Comparison of ENCODE assay signal across 1 cellular context in the genomic region with DNA sequence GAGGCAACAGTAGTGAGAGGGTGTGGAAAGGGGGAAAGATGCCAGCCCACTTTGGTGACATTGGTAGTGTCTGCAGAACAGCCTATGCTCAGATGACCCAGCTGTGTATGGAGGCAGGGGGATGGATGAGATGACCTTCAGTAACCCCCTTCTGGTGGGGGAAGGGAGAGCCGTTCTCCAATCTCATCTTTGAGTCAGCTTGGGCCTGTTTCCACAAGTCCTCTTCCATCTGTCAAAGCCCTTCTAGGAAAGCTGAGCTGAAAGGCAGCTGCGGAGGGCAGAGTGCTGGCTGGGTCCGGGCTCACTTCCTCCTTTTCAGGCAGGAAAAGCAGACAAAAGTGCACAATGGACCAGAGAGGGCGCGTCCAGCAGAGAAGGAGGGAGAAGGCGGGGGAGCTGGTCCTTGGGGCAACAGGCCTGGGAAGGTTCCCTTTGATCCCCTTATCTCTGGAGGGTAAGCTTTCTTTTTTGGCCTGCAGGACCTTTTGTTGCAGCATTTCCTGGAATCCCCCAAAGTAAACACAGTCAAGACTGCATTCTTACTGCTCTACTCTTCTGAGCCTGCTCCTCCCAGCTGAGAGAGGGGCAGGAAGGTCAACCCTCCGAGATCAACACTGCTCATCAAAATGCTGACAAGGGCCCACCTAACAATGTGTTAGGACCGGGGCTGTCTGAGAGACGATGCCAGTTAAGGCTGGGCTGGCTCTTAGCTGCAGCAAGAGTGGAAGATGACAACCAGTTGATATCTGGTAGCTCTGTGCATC.
TF ChIP-seq lines count a peak whose summit lies in the region.

No MANE protein-coding gene starts in this region.

TF ChIP-seq in HepG2, 621 proteins besides CTCF, POLR2A, EP300 and RAD21 (continued from another document and continues in another):
- TF ChIP-seq, protein P1, sequence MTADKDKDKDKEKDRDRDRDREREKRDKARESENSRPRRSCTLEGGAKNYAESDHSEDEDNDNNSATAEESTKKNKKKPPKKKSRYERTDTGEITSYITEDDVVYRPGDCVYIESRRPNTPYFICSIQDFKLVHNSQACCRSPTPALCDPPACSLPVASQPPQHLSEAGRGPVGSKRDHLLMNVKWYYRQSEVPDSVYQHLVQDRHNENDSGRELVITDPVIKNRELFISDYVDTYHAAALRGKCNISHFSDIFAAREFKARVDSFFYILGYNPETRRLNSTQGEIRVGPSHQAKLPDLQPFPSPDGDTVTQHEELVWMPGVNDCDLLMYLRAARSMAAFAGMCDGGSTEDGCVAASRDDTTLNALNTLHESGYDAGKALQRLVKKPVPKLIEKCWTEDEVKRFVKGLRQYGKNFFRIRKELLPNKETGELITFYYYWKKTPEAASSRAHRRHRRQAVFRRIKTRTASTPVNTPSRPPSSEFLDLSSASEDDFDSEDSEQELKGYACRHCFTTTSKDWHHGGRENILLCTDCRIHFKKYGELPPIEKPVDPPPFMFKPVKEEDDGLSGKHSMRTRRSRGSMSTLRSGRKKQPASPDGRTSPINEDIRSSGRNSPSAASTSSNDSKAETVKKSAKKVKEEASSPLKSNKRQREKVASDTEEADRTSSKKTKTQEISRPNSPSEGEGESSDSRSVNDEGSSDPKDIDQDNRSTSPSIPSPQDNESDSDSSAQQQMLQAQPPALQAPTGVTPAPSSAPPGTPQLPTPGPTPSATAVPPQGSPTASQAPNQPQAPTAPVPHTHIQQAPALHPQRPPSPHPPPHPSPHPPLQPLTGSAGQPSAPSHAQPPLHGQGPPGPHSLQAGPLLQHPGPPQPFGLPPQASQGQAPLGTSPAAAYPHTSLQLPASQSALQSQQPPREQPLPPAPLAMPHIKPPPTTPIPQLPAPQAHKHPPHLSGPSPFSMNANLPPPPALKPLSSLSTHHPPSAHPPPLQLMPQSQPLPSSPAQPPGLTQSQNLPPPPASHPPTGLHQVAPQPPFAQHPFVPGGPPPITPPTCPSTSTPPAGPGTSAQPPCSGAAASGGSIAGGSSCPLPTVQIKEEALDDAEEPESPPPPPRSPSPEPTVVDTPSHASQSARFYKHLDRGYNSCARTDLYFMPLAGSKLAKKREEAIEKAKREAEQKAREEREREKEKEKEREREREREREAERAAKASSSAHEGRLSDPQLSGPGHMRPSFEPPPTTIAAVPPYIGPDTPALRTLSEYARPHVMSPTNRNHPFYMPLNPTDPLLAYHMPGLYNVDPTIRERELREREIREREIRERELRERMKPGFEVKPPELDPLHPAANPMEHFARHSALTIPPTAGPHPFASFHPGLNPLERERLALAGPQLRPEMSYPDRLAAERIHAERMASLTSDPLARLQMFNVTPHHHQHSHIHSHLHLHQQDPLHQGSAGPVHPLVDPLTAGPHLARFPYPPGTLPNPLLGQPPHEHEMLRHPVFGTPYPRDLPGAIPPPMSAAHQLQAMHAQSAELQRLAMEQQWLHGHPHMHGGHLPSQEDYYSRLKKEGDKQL (CRISPR knock-in tag; IDR thresholded peaks at IDR 0.05; ENCODE audit: low read depth) = peak; percentile 84; the same call in 1 of the 2 replicates
- no peak for TF ChIP-seq NBN (conservative IDR thresholded peaks at IDR 0.05)
- TF ChIP-seq TEAD2 (CRISPR knock-in tag; IDR thresholded peaks at IDR 0.05) = no peak
- peak; percentile 35; the same call in 1 of the 2 replicates for TF ChIP-seq KDM6A (CRISPR knock-in tag; IDR thresholded peaks at IDR 0.05; ENCODE audit: low read depth)
- TF ChIP-seq IKZF1 (IDR thresholded peaks at IDR 0.05) = no peak
- TF ChIP-seq GATA4 (IDR thresholded peaks at IDR 0.05; ENCODE audit: borderline replicate concordance, low read depth) = peak; percentile 97
- no peak for TF ChIP-seq HNRNPL (IDR thresholded peaks at IDR 0.05; ENCODE audit: low read depth, low read length)
- peak; percentile 77; the same call in 1 of the 2 replicates for TF ChIP-seq ZMYM4 (CRISPR knock-in tag; IDR thresholded peaks at IDR 0.05)
- TF ChIP-seq CC2D1A (CRISPR knock-in tag; IDR thresholded peaks at IDR 0.05) = no peak
- peak; percentile 90 for TF ChIP-seq MED1 (CRISPR knock-in tag; IDR thresholded peaks at IDR 0.05)
- peak; percentile 57; the same call in 1 of the 2 replicates for TF ChIP-seq MEIS2 (CRISPR knock-in tag; IDR thresholded peaks at IDR 0.05)
- no peak for TF ChIP-seq ZNF496 (CRISPR knock-in tag; IDR thresholded peaks at IDR 0.05; ENCODE audit: insufficient replicate concordance)
- TF ChIP-seq POLR2AphosphoS5 (IDR thresholded peaks at IDR 0.05; ENCODE audit: low read depth, low read length) = no peak
- TF ChIP-seq TP53 (CRISPR knock-in tag; conservative IDR thresholded peaks at IDR 0.05) = no peak
- no peak for TF ChIP-seq ZNF354B (CRISPR knock-in tag; IDR thresholded peaks at IDR 0.05)
- TF ChIP-seq FOXO1 (CRISPR knock-in tag; IDR thresholded peaks at IDR 0.05) = peak; percentile 87
- TF ChIP-seq ZNF703 (CRISPR knock-in tag; IDR thresholded peaks at IDR 0.05; ENCODE audit: borderline replicate concordance) = peak; percentile 66
- no peak for TF ChIP-seq ZNF431 (CRISPR knock-in tag; IDR thresholded peaks at IDR 0.05; ENCODE audit: borderline replicate concordance, low read depth)
- TF ChIP-seq IRX3 (CRISPR knock-in tag; IDR thresholded peaks at IDR 0.05; ENCODE audit: borderline replicate concordance, low read depth) = no peak
- TF ChIP-seq RXRA (CRISPR knock-in tag; IDR thresholded peaks at IDR 0.05) = peak; percentile 93
- no peak for TF ChIP-seq NFIB (CRISPR knock-in tag; IDR thresholded peaks at IDR 0.05; ENCODE audit: borderline replicate concordance)
- peak; percentile 74; the same call in 1 of the 2 replicates for TF ChIP-seq PPARG (CRISPR knock-in tag; conservative IDR thresholded peaks at IDR 0.05)
- no peak for TF ChIP-seq FOXK2 (IDR thresholded peaks at IDR 0.05)
- peak; percentile 77; the same call in 1 of the 2 replicates for TF ChIP-seq ONECUT2 (CRISPR knock-in tag; IDR thresholded peaks at IDR 0.05)
- TF ChIP-seq, protein P2, sequence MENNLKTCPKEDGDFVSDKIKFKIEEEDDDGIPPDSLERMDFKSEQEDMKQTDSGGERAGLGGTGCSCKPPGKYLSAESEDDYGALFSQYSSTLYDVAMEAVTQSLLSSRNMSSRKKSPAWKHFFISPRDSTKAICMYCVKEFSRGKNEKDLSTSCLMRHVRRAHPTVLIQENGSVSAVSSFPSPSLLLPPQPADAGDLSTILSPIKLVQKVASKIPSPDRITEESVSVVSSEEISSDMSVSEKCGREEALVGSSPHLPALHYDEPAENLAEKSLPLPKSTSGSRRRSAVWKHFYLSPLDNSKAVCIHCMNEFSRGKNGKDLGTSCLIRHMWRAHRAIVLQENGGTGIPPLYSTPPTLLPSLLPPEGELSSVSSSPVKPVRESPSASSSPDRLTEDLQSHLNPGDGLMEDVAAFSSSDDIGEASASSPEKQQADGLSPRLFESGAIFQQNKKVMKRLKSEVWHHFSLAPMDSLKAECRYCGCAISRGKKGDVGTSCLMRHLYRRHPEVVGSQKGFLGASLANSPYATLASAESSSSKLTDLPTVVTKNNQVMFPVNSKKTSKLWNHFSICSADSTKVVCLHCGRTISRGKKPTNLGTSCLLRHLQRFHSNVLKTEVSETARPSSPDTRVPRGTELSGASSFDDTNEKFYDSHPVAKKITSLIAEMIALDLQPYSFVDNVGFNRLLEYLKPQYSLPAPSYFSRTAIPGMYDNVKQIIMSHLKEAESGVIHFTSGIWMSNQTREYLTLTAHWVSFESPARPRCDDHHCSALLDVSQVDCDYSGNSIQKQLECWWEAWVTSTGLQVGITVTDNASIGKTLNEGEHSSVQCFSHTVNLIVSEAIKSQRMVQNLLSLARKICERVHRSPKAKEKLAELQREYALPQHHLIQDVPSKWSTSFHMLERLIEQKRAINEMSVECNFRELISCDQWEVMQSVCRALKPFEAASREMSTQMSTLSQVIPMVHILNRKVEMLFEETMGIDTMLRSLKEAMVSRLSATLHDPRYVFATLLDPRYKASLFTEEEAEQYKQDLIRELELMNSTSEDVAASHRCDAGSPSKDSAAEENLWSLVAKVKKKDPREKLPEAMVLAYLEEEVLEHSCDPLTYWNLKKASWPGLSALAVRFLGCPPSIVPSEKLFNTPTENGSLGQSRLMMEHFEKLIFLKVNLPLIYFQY (CRISPR knock-in tag; IDR thresholded peaks at IDR 0.05; ENCODE audit: borderline replicate concordance) = no peak
- peak; percentile 84; the same call in 1 of the 2 replicates for TF ChIP-seq HMG20A (CRISPR knock-in tag; IDR thresholded peaks at IDR 0.05; ENCODE audit: borderline replicate concordance)
- TF ChIP-seq GZF1 (CRISPR knock-in tag; IDR thresholded peaks at IDR 0.05) = peak; percentile 21; the same call in 1 of the 2 replicates
- no peak for TF ChIP-seq SMAD9 (CRISPR knock-in tag; IDR thresholded peaks at IDR 0.05)
- TF ChIP-seq TOPORS (CRISPR knock-in tag; IDR thresholded peaks at IDR 0.05) = no peak
- TF ChIP-seq, protein P3, sequence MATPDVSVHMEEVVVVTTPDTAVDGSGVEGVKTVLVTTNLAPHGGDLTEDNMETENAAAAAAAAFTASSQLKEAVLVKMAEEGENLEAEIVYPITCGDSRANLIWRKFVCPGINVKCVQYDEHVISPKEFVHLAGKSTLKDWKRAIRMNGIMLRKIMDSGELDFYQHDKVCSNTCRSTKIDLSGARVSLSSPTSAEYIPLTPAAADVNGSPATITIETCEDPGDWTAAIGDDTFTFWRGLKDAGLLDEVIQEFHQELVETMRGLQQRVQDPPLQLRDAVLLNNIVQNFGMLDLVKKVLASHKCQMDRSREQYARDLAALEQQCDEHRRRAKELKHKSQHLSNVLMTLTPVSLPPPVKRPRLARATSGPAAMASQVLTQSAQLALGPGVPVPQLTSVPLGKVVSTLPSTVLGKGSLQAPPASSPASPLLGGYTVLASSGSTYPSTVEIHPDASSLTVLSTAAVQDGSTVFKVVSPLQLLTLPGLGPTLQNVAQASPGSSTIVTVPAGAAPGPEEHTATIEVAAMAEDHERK (CRISPR knock-in tag; IDR thresholded peaks at IDR 0.05; ENCODE audit: low read depth) = no peak
- TF ChIP-seq, protein P4, sequence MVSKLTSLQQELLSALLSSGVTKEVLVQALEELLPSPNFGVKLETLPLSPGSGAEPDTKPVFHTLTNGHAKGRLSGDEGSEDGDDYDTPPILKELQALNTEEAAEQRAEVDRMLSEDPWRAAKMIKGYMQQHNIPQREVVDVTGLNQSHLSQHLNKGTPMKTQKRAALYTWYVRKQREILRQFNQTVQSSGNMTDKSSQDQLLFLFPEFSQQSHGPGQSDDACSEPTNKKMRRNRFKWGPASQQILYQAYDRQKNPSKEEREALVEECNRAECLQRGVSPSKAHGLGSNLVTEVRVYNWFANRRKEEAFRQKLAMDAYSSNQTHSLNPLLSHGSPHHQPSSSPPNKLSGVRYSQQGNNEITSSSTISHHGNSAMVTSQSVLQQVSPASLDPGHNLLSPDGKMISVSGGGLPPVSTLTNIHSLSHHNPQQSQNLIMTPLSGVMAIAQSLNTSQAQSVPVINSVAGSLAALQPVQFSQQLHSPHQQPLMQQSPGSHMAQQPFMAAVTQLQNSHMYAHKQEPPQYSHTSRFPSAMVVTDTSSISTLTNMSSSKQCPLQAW (CRISPR knock-in tag; IDR thresholded peaks at IDR 0.05) = peak; percentile 42; the same call in 1 of the 2 replicates
- TF ChIP-seq ZSCAN31 (CRISPR knock-in tag; IDR thresholded peaks at IDR 0.05; ENCODE audit: low read depth) = no peak
- TF ChIP-seq, protein P5, sequence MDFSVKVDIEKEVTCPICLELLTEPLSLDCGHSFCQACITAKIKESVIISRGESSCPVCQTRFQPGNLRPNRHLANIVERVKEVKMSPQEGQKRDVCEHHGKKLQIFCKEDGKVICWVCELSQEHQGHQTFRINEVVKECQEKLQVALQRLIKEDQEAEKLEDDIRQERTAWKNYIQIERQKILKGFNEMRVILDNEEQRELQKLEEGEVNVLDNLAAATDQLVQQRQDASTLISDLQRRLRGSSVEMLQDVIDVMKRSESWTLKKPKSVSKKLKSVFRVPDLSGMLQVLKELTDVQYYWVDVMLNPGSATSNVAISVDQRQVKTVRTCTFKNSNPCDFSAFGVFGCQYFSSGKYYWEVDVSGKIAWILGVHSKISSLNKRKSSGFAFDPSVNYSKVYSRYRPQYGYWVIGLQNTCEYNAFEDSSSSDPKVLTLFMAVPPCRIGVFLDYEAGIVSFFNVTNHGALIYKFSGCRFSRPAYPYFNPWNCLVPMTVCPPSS (IDR thresholded peaks at IDR 0.05) = no peak
- TF ChIP-seq U2AF1 (optimal IDR thresholded peaks at IDR 0.05; ENCODE audit: low read depth, low read length) = no peak
- TF ChIP-seq, protein P6, sequence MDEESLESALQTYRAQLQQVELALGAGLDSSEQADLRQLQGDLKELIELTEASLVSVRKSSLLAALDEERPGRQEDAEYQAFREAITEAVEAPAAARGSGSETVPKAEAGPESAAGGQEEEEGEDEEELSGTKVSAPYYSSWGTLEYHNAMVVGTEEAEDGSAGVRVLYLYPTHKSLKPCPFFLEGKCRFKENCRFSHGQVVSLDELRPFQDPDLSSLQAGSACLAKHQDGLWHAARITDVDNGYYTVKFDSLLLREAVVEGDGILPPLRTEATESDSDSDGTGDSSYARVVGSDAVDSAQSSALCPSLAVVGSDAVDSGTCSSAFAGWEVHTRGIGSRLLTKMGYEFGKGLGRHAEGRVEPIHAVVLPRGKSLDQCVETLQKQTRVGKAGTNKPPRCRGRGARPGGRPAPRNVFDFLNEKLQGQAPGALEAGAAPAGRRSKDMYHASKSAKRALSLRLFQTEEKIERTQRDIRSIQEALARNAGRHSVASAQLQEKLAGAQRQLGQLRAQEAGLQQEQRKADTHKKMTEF (CRISPR knock-in tag; IDR thresholded peaks at IDR 0.05) = peak; percentile 78; the same call in 1 of the 2 replicates
- no peak for TF ChIP-seq ZNF160 (CRISPR knock-in tag; IDR thresholded peaks at IDR 0.05)
- no peak for TF ChIP-seq ZNF256 (CRISPR knock-in tag; conservative IDR thresholded peaks at IDR 0.05)
- peak; percentile 83; the same call in 1 of the 2 replicates for TF ChIP-seq CBX5 (CRISPR knock-in tag; IDR thresholded peaks at IDR 0.05; ENCODE audit: borderline replicate concordance)
- no peak for TF ChIP-seq HNRNPUL1 (IDR thresholded peaks at IDR 0.05; ENCODE audit: low read depth, low read length)
- TF ChIP-seq NFE2L1 (CRISPR knock-in tag; IDR thresholded peaks at IDR 0.05; ENCODE audit: borderline replicate concordance) = no peak
- TF ChIP-seq, protein P7, sequence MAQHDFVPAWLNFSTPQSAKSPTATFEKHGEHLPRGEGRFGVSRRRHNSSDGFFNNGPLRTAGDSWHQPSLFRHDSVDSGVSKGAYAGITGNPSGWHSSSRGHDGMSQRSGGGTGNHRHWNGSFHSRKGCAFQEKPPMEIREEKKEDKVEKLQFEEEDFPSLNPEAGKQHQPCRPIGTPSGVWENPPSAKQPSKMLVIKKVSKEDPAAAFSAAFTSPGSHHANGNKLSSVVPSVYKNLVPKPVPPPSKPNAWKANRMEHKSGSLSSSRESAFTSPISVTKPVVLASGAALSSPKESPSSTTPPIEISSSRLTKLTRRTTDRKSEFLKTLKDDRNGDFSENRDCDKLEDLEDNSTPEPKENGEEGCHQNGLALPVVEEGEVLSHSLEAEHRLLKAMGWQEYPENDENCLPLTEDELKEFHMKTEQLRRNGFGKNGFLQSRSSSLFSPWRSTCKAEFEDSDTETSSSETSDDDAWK (CRISPR knock-in tag; IDR thresholded peaks at IDR 0.05) = no peak
- no peak; the same call in 1 of the 2 replicates for TF ChIP-seq ZNF484 (CRISPR knock-in tag; IDR thresholded peaks at IDR 0.05; ENCODE audit: borderline replicate concordance, low read depth)
- no peak for TF ChIP-seq TRIM24 (CRISPR knock-in tag; IDR thresholded peaks at IDR 0.05)
